In genomic region chr2:171210864-171211431, GRCh38 we compare ENCODE assay signal across 9 cellular contexts. TPM values are rescaled to one million over a fixed set of nuclear protein-coding genes. Genes with fewer than 3 reads are reported as not detected.
DNase-seq lines count a peak whose midpoint lies in the region; ATAC-seq and TF ChIP-seq lines count a peak whose summit lies in the region.
"Had no signal": no experiment of that assay in that cellular context is flagged by ENCODE, and none has a peak within 500 bp of the region (broad histone marks: within the 10 kb centered on the region; RNA-seq: fewer than 3 reads in every experiment).

No MANE protein-coding gene starts in this region.

- POLR2A ChIA-PET in GM10248 (lab: Yijun Ruan, JAX): interaction anchor here (0.7 kb wide), 1 partner anchor 49 kb away, joined by 3 read pairs; no protein-coding TSS in a partner anchor

- H3K9ac ChIP-seq in neural progenitor cell: no peak overlapping the region

- H3K27ac ChIP-seq in GM23338 (ENCODE audit: low read depth) (peak overlapping the region; percentile 27; the same call in 1 of the 2 replicates), neural progenitor cell (no peak overlapping the region)

- TF ChIP-seq CTCF in GM10248 (IDR thresholded peaks at IDR 0.05; ENCODE audit: control extremely low read depth, extremely low read depth, low read depth, missing control alignments) (no peak), GM23338 (conservative IDR thresholded peaks at IDR 0.05; ENCODE audit: low read depth in 2 of 2) (no peak), neural progenitor cell (IDR thresholded peaks at IDR 0.05) (no peak), glutamatergic neuron (IDR thresholded peaks at IDR 0.05; ENCODE audit: partially characterized antibody, unreplicated experiment) (no peak)

- CTCF ChIA-PET in GM10248 (lab: Yijun Ruan, JAX): interaction anchor here (1.5 to 2.3 kb wide), 2 partner anchors 10 to 18 kb away, joined by 4 to 6 read pairs; no protein-coding TSS in a partner anchor

- H3K27ac Mint-ChIP-seq in GM23338 (peak overlapping the region; percentile 4; the same call in 1 of the 2 replicates), neural progenitor cell (no peak overlapping the region), glutamatergic neuron (ENCODE audit: unreplicated experiment) (no peak overlapping the region)
- H3K27ac Mint-ChIP-seq in activated naive CD8-positive, alpha-beta T cell treated with anti-CD3 and anti-CD28 coated beads for 36 hours: peak overlapping the region; percentile 80
- H3K27ac Mint-ChIP-seq: dendritic cell treated with granulocyte-macrophage colony-stimulating factor and Interleukin-4, amounts not matched to agents 40 ng/mL and 50 ng/mL, for 4 days had no signal

- H3K4me1 Mint-ChIP-seq in GM23338 (peaks cover 47% of the 10 kb centered on the region), neural progenitor cell (no peaks in the 10 kb centered on the region), glutamatergic neuron (ENCODE audit: low read depth, unreplicated experiment) (no peaks in the 10 kb centered on the region)
- H3K4me1 Mint-ChIP-seq in activated naive CD8-positive, alpha-beta T cell treated with anti-CD3 and anti-CD28 coated beads for 36 hours: peaks cover 19% of the 10 kb centered on the region

- H3K4me2 ChIP-seq in GM23338: no peak overlapping the region
- no peak overlapping the region for H3K4me2 ChIP-seq in neural progenitor cell

- H3K27me3 Mint-ChIP-seq in GM23338 (ENCODE audit: insufficient read depth, low read depth, poor library complexity) (no peaks in the 10 kb centered on the region), neural progenitor cell (ENCODE audit: insufficient read depth, low read depth) (peaks cover 2% of the 10 kb centered on the region), glutamatergic neuron (ENCODE audit: unreplicated experiment) (peaks cover 2% of the 10 kb centered on the region)
- H3K27me3 Mint-ChIP-seq in activated naive CD8-positive, alpha-beta T cell treated with anti-CD3 and anti-CD28 coated beads for 36 hours: no peaks in the 10 kb centered on the region
- H3K27me3 Mint-ChIP-seq: dendritic cell treated with granulocyte-macrophage colony-stimulating factor and Interleukin-4, amounts not matched to agents 40 ng/mL and 50 ng/mL, for 4 days had no signal

- no peak overlapping the region for H3K4me3 ChIP-seq in GM23338
- H3K4me3 ChIP-seq in neural progenitor cell: no peak overlapping the region

- H2AFZ ChIP-seq in GM23338 (peak overlapping the region; percentile 23; the same call in 1 of the 2 replicates), neural progenitor cell (replicated peaks) (no peak overlapping the region)

- no peaks in the 10 kb centered on the region for H3K9me3 ChIP-seq in neural progenitor cell (ENCODE audit: low read depth)

- no peaks in the 10 kb centered on the region; the same call in 1 of the 2 replicates for H3K36me3 ChIP-seq in GM23338 (ENCODE audit: insufficient read depth)
- no peaks in the 10 kb centered on the region for H3K36me3 ChIP-seq in neural progenitor cell

- H4K20me1 ChIP-seq in GM23338 (replicated peaks; ENCODE audit: insufficient read depth) (no peaks in the 10 kb centered on the region), neural progenitor cell (ENCODE audit: low read depth) (no peaks in the 10 kb centered on the region)

- DNase-seq in GM10248 (ENCODE audit: extremely low spot score): peak; percentile 63
- peak; percentile 25 for DNase-seq in GM23338 (ENCODE audit: low spot score)
- peak; percentile 37 for DNase-seq in NOMO-1 treated with dmso at 0.1 percent for 144 hours (lab: John Stamatoyannopoulos, UW; ENCODE audit: unreplicated experiment)
- peak; percentile 18 for DNase-seq in activated naive CD8-positive, alpha-beta T cell treated with anti-CD3 and anti-CD28 coated beads for 36 hours
- DNase-seq in neural progenitor cell (ENCODE audit: low spot score): no peak
- no peak for DNase-seq in glutamatergic neuron
- DNase-seq in HK-2 (ENCODE audit: unreplicated experiment): no peak
- DNase-seq in nucleus accumbens (lab: John Stamatoyannopoulos, UW): no peak

- no peak overlapping the region for H3K4me3 Mint-ChIP-seq in GM23338
- peak overlapping the region; percentile 61 for H3K4me3 Mint-ChIP-seq in activated naive CD8-positive, alpha-beta T cell treated with anti-CD3 and anti-CD28 coated beads for 36 hours
- no peak overlapping the region for H3K4me3 Mint-ChIP-seq in neural progenitor cell
- no peak overlapping the region for H3K4me3 Mint-ChIP-seq in glutamatergic neuron (ENCODE audit: unreplicated experiment)
- H3K4me3 Mint-ChIP-seq: dendritic cell treated with granulocyte-macrophage colony-stimulating factor and Interleukin-4, amounts not matched to agents 40 ng/mL and 50 ng/mL, for 4 days had no signal

- H3K36me3 Mint-ChIP-seq in GM23338 (ENCODE audit: low read depth) (peaks cover 3% of the 10 kb centered on the region; the same call in 2 of the 3 replicates), neural progenitor cell (no peaks in the 10 kb centered on the region), glutamatergic neuron (ENCODE audit: unreplicated experiment) (no peaks in the 10 kb centered on the region)
- no peaks in the 10 kb centered on the region for H3K36me3 Mint-ChIP-seq in activated naive CD8-positive, alpha-beta T cell treated with anti-CD3 and anti-CD28 coated beads for 36 hours

- H3K9me3 Mint-ChIP-seq in GM23338: no peaks in the 10 kb centered on the region; the same call in 1 of the 3 replicates
- no peaks in the 10 kb centered on the region for H3K9me3 Mint-ChIP-seq in activated naive CD8-positive, alpha-beta T cell treated with anti-CD3 and anti-CD28 coated beads for 36 hours
- no peaks in the 10 kb centered on the region for H3K9me3 Mint-ChIP-seq in neural progenitor cell
- H3K9me3 Mint-ChIP-seq in glutamatergic neuron (ENCODE audit: unreplicated experiment): no peaks in the 10 kb centered on the region
- H3K9me3 Mint-ChIP-seq: dendritic cell treated with granulocyte-macrophage colony-stimulating factor and Interleukin-4, amounts not matched to agents 40 ng/mL and 50 ng/mL, for 4 days had no signal

- H3K27me3 ChIP-seq in GM23338 (ENCODE audit: insufficient read depth) (no peaks in the 10 kb centered on the region), neural progenitor cell (no peaks in the 10 kb centered on the region)

- H3F3A ChIP-seq in GM23338 (replicated peaks; ENCODE audit: low read depth) (no peaks in the 10 kb centered on the region), neural progenitor cell (ENCODE audit: low read depth) (peaks cover 4% of the 10 kb centered on the region)

- H3K79me2 ChIP-seq in GM23338 (replicated peaks; ENCODE audit: insufficient read depth) (no peaks in the 10 kb centered on the region), neural progenitor cell (ENCODE audit: low read depth) (no peaks in the 10 kb centered on the region)

- H3K9me2 ChIP-seq in GM23338 (ENCODE audit: insufficient read depth): no peaks in the 10 kb centered on the region

- H3K4me1 ChIP-seq in GM23338 (ENCODE audit: insufficient read depth): peaks cover 43% of the 10 kb centered on the region
- H3K4me1 ChIP-seq in neural progenitor cell: peaks cover 9% of the 10 kb centered on the region

- ATAC-seq in GM23338: peak; percentile 56

TF ChIP-seq in GM23338, 12 proteins besides CTCF, POLR2A, EP300 and RAD21 (continues in another document):
- TF ChIP-seq EZH2 (IDR thresholded peaks at IDR 0.05; ENCODE audit: low read depth, unreplicated experiment) (no peak), REST (IDR thresholded peaks at IDR 0.05; ENCODE audit: unreplicated experiment) (no peak), NANOG (IDR thresholded peaks at IDR 0.05; ENCODE audit: borderline replicate concordance) (no peak), CREB1 (CRISPR knock-in tag; IDR thresholded peaks at IDR 0.05; ENCODE audit: low read depth) (no peak)

RNA-seq across cellular contexts. Expression of gene TLK1, which starts 50.3 kb away (rescaled TPM):
- total RNA-seq in GM23338 (2014; rRNA removed; shearing (Covaris generic)): 39.7 and 41.2 TPM in 2 replicates
- 37.0 and 45.0 TPM in 2 replicates for polyA plus RNA-seq in GM23338 (2016; fragmentation: Nextera tagmentation; extraction: Ambion mirVana)
- 10 to 100 TPM; 61.9 to 66.0 TPM for total RNA-seq in activated naive CD8-positive, alpha-beta T cell treated with anti-CD3 and anti-CD28 coated beads for 36 hours
- total RNA-seq in neural progenitor cell (ENCODE audit: low replicate concordance) (26.4 and 31.1 TPM in 2 replicates), glutamatergic neuron (ENCODE audit: unreplicated experiment) (45.7 TPM)

Comparison
In these comparisons a context has a peak if more than half of its experiments do, and no peak if none do; other contexts are left out.
1. DNase-seq: peak in GM10248 (single experiment), GM23338 (single experiment), NOMO-1 treated with dmso at 0.1 percent for 144 hours (single experiment) and activated naive CD8-positive, alpha-beta T cell treated with anti-CD3 and anti-CD28 coated beads for 36 hours (single experiment); none in neural progenitor cell (single experiment), glutamatergic neuron (single experiment), HK-2 (single experiment) and nucleus accumbens (0 of 56).
2. H3K27ac Mint-ChIP-seq: peak in GM23338 (single experiment) and activated naive CD8-positive, alpha-beta T cell treated with anti-CD3 and anti-CD28 coated beads for 36 hours (single experiment); none in neural progenitor cell (single experiment) and glutamatergic neuron (single experiment).